In the genomic region with DNA sequence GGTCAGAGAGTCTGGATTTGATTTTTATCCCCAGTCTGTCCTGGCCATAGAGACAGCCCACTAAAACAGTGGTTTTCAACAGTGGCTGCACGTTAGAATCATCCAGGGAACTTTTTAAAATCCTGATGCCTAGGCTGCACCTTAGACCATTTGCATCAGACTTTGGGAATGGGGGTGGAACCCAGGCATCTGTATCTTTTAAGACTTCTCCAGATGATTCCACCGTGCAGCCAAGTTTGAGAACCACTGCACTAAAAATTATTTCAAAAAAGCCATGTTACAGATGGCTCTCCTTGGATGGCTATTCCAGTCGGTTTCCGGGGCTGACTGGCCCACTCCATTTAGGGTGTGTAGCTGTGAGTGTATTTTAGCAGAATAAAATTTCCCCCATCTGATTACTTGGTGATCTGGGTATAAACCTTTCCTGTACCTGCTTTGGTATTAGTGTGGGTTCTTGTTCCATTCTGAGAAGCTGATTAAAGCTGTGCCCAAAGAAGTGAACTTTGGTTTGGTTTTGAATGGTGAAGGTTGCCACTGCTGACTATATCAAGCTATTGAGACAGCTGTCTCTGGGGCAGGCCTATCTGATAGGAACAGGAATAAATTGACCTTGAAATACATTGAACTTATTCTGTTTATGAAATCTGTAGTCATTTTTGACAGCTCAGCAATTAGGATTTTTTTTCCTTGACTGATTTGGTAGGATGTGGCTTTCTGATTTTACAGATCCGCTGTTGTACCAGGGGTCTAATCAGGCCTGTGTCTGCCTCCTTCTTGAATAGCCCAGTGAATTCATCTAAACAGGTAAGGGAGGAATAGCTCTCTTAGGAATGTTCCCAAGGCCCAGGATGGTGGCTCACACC, we compare ENCODE assay signal across 10 cellular contexts. TPM values are rescaled to one million over a fixed set of nuclear protein-coding genes. Genes with fewer than 3 reads are reported as not detected.
DNase-seq lines count a peak whose midpoint lies in the region; ATAC-seq and TF ChIP-seq lines count a peak whose summit lies in the region.
"Had no signal": no experiment of that assay in that cellular context is flagged by ENCODE, and none has a peak within 500 bp of the region (broad histone marks: within the 10 kb centered on the region; RNA-seq: fewer than 3 reads in every experiment).

No MANE protein-coding gene starts in this region.

- H3K27me3 Mint-ChIP-seq in activated T-helper 1 cell treated with anti-CD3 and anti-CD28 coated beads, Interleukin-12 subunit alpha, Interleukin-12 subunit beta, Interleukin-2, Interleukin-4 antibody, amounts not matched to agents 30 ng/mL and 10 ng/mL and 1 ng/mL, durations not matched to agents 14 hours and 24 hours and 36 hours (ENCODE audit: insufficient read depth), result no peaks in the 10 kb centered on the region
- H3K27me3 Mint-ChIP-seq in stimulated activated naive CD8-positive, alpha-beta T cell treated with anti-CD3 and anti-CD28 coated beads, Interleukin-15, amount 100 ng/mL, for 72 hours, result no peaks in the 10 kb centered on the region

- H3K36me3 ChIP-seq in SK-N-SH (replicated peaks in 1 of 2; ENCODE audit: control insufficient read depth in 1 of 2, insufficient read depth in 2 of 2, low read length in 1 of 2) (peaks cover 22 to 27% of the 10 kb centered on the region in 2 experiments), iPS-20b (ENCODE audit: insufficient read depth, low read depth, low read length) (peaks cover 30% of the 10 kb centered on the region)

- intact Hi-C loops in activated T-helper 1 cell treated with anti-CD3 and anti-CD28 coated beads, Interleukin-12 subunit alpha, Interleukin-12 subunit beta, Interleukin-2, Interleukin-4 antibody, amounts not matched to agents 30 ng/mL and 10 ng/mL and 1 ng/mL, durations not matched to agents 14 hours and 24 hours and 36 hours (cut with micrococcal nuclease), result loop anchor here (1.0 to 5.0 kb wide), 3 partner anchors 138 to 952 kb away; a partner anchor contains a TSS

- ATAC-seq in SK-N-SH treated with all-trans-retinoic acid at 6 μM for 48 hours, result no peak
- no peak for ATAC-seq in stimulated activated naive CD8-positive, alpha-beta T cell treated with anti-CD3 and anti-CD28 coated beads, Interleukin-15, amount 100 ng/mL, for 72 hours

- H3K79me2 ChIP-seq in SK-N-SH (ENCODE audit: insufficient read depth), result peaks cover 24% of the 10 kb centered on the region

- H3K4me2 ChIP-seq in SK-N-SH, result peak overlapping the region; percentile 88

- H3K27me3 ChIP-seq in SK-N-SH (ENCODE audit: insufficient read depth) (no peaks in the 10 kb centered on the region), iPS-20b (ENCODE audit: insufficient read depth, low read length) (no peaks in the 10 kb centered on the region)

- no peak overlapping the region for H3K27ac ChIP-seq in SK-N-SH (ENCODE audit: low read depth in 2 of 2, low read length in 1 of 2)
- H3K27ac ChIP-seq in iPS-20b (ENCODE audit: low read length), result no peak overlapping the region

- peak overlapping the region; percentile 75 for H3K9ac ChIP-seq in SK-N-SH
- H3K9ac ChIP-seq in iPS-20b (ENCODE audit: low read depth, low read length), result peak overlapping the region; percentile 94; the same call in 1 of the 2 replicates

- H3F3A ChIP-seq in SK-N-SH (replicated peaks; ENCODE audit: insufficient read depth), result peaks cover 15% of the 10 kb centered on the region

- no peak overlapping the region for H2AFZ ChIP-seq in SK-N-SH (ENCODE audit: low read depth)

- H3K27ac Mint-ChIP-seq in activated T-helper 1 cell treated with anti-CD3 and anti-CD28 coated beads, Interleukin-12 subunit alpha, Interleukin-12 subunit beta, Interleukin-2, Interleukin-4 antibody, amounts not matched to agents 30 ng/mL and 10 ng/mL and 1 ng/mL, durations not matched to agents 14 hours and 24 hours and 36 hours, result peak overlapping the region; percentile 95
- H3K27ac Mint-ChIP-seq in stimulated activated naive CD8-positive, alpha-beta T cell treated with anti-CD3 and anti-CD28 coated beads, Interleukin-15, amount 100 ng/mL, for 72 hours, result peak overlapping the region in 1 of 2 donors; percentile 27

- H3K9me3 Mint-ChIP-seq in activated T-helper 1 cell treated with anti-CD3 and anti-CD28 coated beads, Interleukin-12 subunit alpha, Interleukin-12 subunit beta, Interleukin-2, Interleukin-4 antibody, amounts not matched to agents 30 ng/mL and 10 ng/mL and 1 ng/mL, durations not matched to agents 14 hours and 24 hours and 36 hours, result no peaks in the 10 kb centered on the region
- H3K9me3 Mint-ChIP-seq in stimulated activated naive CD8-positive, alpha-beta T cell treated with anti-CD3 and anti-CD28 coated beads, Interleukin-15, amount 100 ng/mL, for 72 hours, result no peaks in the 10 kb centered on the region

- no peak for TF ChIP-seq EP300 in SK-N-SH (IDR thresholded peaks at IDR 0.05; ENCODE audit: borderline replicate concordance in 1 of 2, low read depth in 1 of 2, low read length in 1 of 2)

- H3K9me3 ChIP-seq in SK-N-SH (no peaks in the 10 kb centered on the region), iPS-20b (ENCODE audit: insufficient read depth, low read depth, low read length) (no peaks in the 10 kb centered on the region)

- POLR2A ChIA-PET in SK-N-SH (lab: Yijun Ruan, JAX), result interaction anchor here (1.7 to 2.9 kb wide), 2 partner anchors 8 to 14 kb away, joined by 6 to 36 read pairs; a partner anchor contains a TSS

- CTCF ChIA-PET in SK-N-SH (lab: Yijun Ruan, JAX), result interaction anchor here (0.9 to 9.0 kb wide), 7 partner anchors 10 to 222 kb away, joined by 3 to 82 read pairs (median 8); a partner anchor contains a TSS

- no peaks in the 10 kb centered on the region for H3K9me2 ChIP-seq in SK-N-SH

- H3K4me1 Mint-ChIP-seq in activated T-helper 1 cell treated with anti-CD3 and anti-CD28 coated beads, Interleukin-12 subunit alpha, Interleukin-12 subunit beta, Interleukin-2, Interleukin-4 antibody, amounts not matched to agents 30 ng/mL and 10 ng/mL and 1 ng/mL, durations not matched to agents 14 hours and 24 hours and 36 hours (ENCODE audit: low read depth), result peaks cover 31% of the 10 kb centered on the region
- H3K4me1 Mint-ChIP-seq in stimulated activated naive CD8-positive, alpha-beta T cell treated with anti-CD3 and anti-CD28 coated beads, Interleukin-15, amount 100 ng/mL, for 72 hours, result peaks cover 38% of the 10 kb centered on the region

- no peaks in the 10 kb centered on the region for H4K20me1 ChIP-seq in SK-N-SH (ENCODE audit: insufficient read depth)

- H3K4me1 ChIP-seq in SK-N-SH (ENCODE audit: control insufficient read depth in 1 of 2, insufficient read depth in 2 of 2, low read depth in 1 of 2, low read length in 1 of 2), result peaks cover 10 to 11% of the 10 kb centered on the region in 2 experiments; a peak in 3 of 4 replicates
- H3K4me1 ChIP-seq in iPS-20b (ENCODE audit: insufficient read depth, low read length), result no peaks in the 10 kb centered on the region; the same call in 1 of the 2 replicates

- 52% methylated on average over 5 of the region's 5 CpGs for WGBS in SK-N-SH (ENCODE audit: low lambda C conversion rate)

- H3K4me3 ChIP-seq in SK-N-SH (ENCODE audit: low read depth in 2 of 2, low read length in 1 of 2) (peak overlapping the region; percentile 54 to 77), iPS-20b (ENCODE audit: low read length) (peak overlapping the region; percentile 96)

- no peak for TF ChIP-seq RAD21 in SK-N-SH (IDR thresholded peaks at IDR 0.05; ENCODE audit: low read length)

- peak overlapping the region; percentile 97 for H3K4me3 Mint-ChIP-seq in activated T-helper 1 cell treated with anti-CD3 and anti-CD28 coated beads, Interleukin-12 subunit alpha, Interleukin-12 subunit beta, Interleukin-2, Interleukin-4 antibody, amounts not matched to agents 30 ng/mL and 10 ng/mL and 1 ng/mL, durations not matched to agents 14 hours and 24 hours and 36 hours
- peak overlapping the region; percentile 97 for H3K4me3 Mint-ChIP-seq in stimulated activated naive CD8-positive, alpha-beta T cell treated with anti-CD3 and anti-CD28 coated beads, Interleukin-15, amount 100 ng/mL, for 72 hours

- TF ChIP-seq CTCF in SK-N-SH (IDR thresholded peaks at IDR 0.05), result no peak

- DNase-seq in SK-N-SH (no peak), retina (no peak), iPS-NIHi11 (ENCODE audit: low spot score) (no peak), SKM-1 (lab: John Stamatoyannopoulos, UW; ENCODE audit: unreplicated experiment) (no peak)
- no peak for DNase-seq in activated T-helper 1 cell treated with anti-CD3 and anti-CD28 coated beads, Interleukin-12 subunit alpha, Interleukin-12 subunit beta, Interleukin-2, Interleukin-4 antibody, amounts not matched to agents 30 ng/mL and 10 ng/mL and 1 ng/mL, durations not matched to agents 14 hours and 24 hours and 36 hours (ENCODE audit: low spot score)
- DNase-seq in stimulated activated naive CD8-positive, alpha-beta T cell treated with anti-CD3 and anti-CD28 coated beads, Interleukin-15, amount 100 ng/mL, for 72 hours, result no peak
- DNase-seq: 8988T, OCI-M1 had no signal

- H3K36me3 Mint-ChIP-seq in activated T-helper 1 cell treated with anti-CD3 and anti-CD28 coated beads, Interleukin-12 subunit alpha, Interleukin-12 subunit beta, Interleukin-2, Interleukin-4 antibody, amounts not matched to agents 30 ng/mL and 10 ng/mL and 1 ng/mL, durations not matched to agents 14 hours and 24 hours and 36 hours (ENCODE audit: low read depth), result peaks cover 23% of the 10 kb centered on the region

TF ChIP-seq in SK-N-SH, 30 proteins besides CTCF, POLR2A, EP300 and RAD21 (continues in another document):
- no peak for TF ChIP-seq RXRA (IDR thresholded peaks at IDR 0.05; ENCODE audit: borderline replicate concordance, low read depth)

TF ChIP-seq in SK-N-SH treated with all-trans-retinoic acid at 6 μM for 48 hours, 23 proteins besides CTCF, POLR2A, EP300 and RAD21 (continues in another document):
- TF ChIP-seq ZNF70 (CRISPR knock-in tag; IDR thresholded peaks at IDR 0.05) (no peak), ESRRG (CRISPR knock-in tag; IDR thresholded peaks at IDR 0.05) (no peak)

RNA-seq across cellular contexts. Expression of a gene that starts 1.3 kb away (rescaled TPM):
- polyA plus RNA-seq in SK-N-SH (2012; rRNA removed), result 382 and 684 TPM in 2 replicates
- polyA plus RNA-seq in SK-N-SH (2012; cell fraction: cytosol; rRNA removed), result 339 and 530 TPM in 2 replicates
- 163 and 201 TPM in 2 replicates for polyA plus RNA-seq in SK-N-SH (2012; cell fraction: nucleus; rRNA removed)
- 149 and 155 TPM in 2 replicates for total RNA-seq in activated T-helper 1 cell treated with anti-CD3 and anti-CD28 coated beads, Interleukin-12 subunit alpha, Interleukin-12 subunit beta, Interleukin-2, Interleukin-4 antibody, amounts not matched to agents 30 ng/mL and 10 ng/mL and 1 ng/mL, durations not matched to agents 14 hours and 24 hours and 36 hours

RNA-seq across cellular contexts. Expression of a gene that starts 14.3 kb away (rescaled TPM):
- polyA plus RNA-seq in SK-N-SH (2012; rRNA removed), result 168 and 207 TPM in 2 replicates
- polyA plus RNA-seq in SK-N-SH (2012; cell fraction: cytosol; rRNA removed), result 158 and 160 TPM in 2 replicates
- 163 and 238 TPM in 2 replicates for polyA plus RNA-seq in SK-N-SH (2012; cell fraction: nucleus; rRNA removed)
- total RNA-seq in activated T-helper 1 cell treated with anti-CD3 and anti-CD28 coated beads, Interleukin-12 subunit alpha, Interleukin-12 subunit beta, Interleukin-2, Interleukin-4 antibody, amounts not matched to agents 30 ng/mL and 10 ng/mL and 1 ng/mL, durations not matched to agents 14 hours and 24 hours and 36 hours, result 88.8 and 91.5 TPM in 2 replicates

RNA-seq across cellular contexts. Expression of a gene that starts 50.8 kb away (rescaled TPM):
- 329 and 358 TPM in 2 replicates for polyA plus RNA-seq in SK-N-SH (2012; rRNA removed)
- polyA plus RNA-seq in SK-N-SH (2012; cell fraction: cytosol; rRNA removed), result 283 and 343 TPM in 2 replicates
- polyA plus RNA-seq in SK-N-SH (2012; cell fraction: nucleus; rRNA removed), result 185 and 191 TPM in 2 replicates
- 148 and 163 TPM in 2 replicates for total RNA-seq in activated T-helper 1 cell treated with anti-CD3 and anti-CD28 coated beads, Interleukin-12 subunit alpha, Interleukin-12 subunit beta, Interleukin-2, Interleukin-4 antibody, amounts not matched to agents 30 ng/mL and 10 ng/mL and 1 ng/mL, durations not matched to agents 14 hours and 24 hours and 36 hours
